ENCODE assay signal across 1 cellular context in genomic region chr4:152708806-152709205, GRCh38.
TF ChIP-seq lines count a peak whose summit lies in the region.

No MANE protein-coding gene starts in this region.

TF ChIP-seq in K562, 482 proteins besides CTCF, POLR2A, EP300 and RAD21:
- TF ChIP-seq NR2C2 (CRISPR knock-in tag; IDR thresholded peaks at IDR 0.05) (no peak), NR2C2 (tag; IDR thresholded peaks at IDR 0.05) (no peak), C11orf30 (IDR thresholded peaks at IDR 0.05; ENCODE audit: low read depth) (0 out of 2 replicates have a peak, but pooled peaks have one; percentile 46)
- TF ChIP-seq, protein P1, sequence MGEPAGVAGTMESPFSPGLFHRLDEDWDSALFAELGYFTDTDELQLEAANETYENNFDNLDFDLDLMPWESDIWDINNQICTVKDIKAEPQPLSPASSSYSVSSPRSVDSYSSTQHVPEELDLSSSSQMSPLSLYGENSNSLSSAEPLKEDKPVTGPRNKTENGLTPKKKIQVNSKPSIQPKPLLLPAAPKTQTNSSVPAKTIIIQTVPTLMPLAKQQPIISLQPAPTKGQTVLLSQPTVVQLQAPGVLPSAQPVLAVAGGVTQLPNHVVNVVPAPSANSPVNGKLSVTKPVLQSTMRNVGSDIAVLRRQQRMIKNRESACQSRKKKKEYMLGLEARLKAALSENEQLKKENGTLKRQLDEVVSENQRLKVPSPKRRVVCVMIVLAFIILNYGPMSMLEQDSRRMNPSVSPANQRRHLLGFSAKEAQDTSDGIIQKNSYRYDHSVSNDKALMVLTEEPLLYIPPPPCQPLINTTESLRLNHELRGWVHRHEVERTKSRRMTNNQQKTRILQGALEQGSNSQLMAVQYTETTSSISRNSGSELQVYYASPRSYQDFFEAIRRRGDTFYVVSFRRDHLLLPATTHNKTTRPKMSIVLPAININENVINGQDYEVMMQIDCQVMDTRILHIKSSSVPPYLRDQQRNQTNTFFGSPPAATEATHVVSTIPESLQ (CRISPR knock-in tag; IDR thresholded peaks at IDR 0.05) = no peak
TF ChIP-seq in K562: peak in this region for 1.
